1 cellular context compared by ENCODE assay signal in the genomic region with DNA sequence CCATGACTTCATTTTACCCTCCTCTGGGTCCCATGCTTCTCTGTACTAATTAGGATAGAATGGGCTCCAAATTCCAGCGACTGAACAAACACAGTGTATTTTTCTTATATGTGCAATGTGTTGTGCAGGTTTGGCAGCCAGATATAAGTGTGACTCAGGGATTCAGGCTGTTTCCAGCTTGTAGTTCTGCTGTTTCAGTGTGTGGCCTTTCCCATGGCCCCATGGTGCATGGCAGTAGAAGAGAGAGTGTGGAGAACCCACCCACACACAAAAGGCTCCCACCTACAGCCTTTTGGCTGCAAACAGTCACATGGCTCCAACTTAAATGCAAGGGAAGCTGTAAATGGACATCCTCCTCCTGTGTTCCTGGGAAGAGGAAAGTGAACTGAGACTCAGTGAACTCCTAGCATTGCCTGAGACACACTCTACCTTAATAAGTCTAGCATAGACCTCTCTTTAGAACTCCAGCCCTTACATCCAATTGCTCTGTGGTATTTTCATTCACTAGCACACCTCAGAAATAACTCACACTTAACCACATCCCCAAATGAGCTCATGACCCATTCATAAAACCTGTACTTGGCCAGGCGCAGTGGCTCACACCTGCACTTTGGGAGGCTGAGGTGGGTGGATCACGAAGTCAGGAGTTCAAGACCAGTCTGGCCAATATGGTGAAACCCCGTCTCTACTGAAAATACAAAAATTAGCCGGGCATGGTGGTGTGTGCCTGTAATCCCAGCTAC.
TF ChIP-seq lines count a peak whose summit lies in the region.

No MANE protein-coding gene starts in this region.

TF ChIP-seq in GM12878, 131 proteins besides CTCF, POLR2A, EP300 and RAD21 (continued from another document and continues in another):
- TF ChIP-seq PKNOX1 (IDR thresholded peaks at IDR 0.05): no peak
- no peak for TF ChIP-seq SIX5 (IDR thresholded peaks at IDR 0.05; ENCODE audit: low read depth, low read length, severe bottlenecking)
- no peak for TF ChIP-seq KLF5 (IDR thresholded peaks at IDR 0.05; ENCODE audit: partially characterized antibody)
- TF ChIP-seq, protein P1, sequence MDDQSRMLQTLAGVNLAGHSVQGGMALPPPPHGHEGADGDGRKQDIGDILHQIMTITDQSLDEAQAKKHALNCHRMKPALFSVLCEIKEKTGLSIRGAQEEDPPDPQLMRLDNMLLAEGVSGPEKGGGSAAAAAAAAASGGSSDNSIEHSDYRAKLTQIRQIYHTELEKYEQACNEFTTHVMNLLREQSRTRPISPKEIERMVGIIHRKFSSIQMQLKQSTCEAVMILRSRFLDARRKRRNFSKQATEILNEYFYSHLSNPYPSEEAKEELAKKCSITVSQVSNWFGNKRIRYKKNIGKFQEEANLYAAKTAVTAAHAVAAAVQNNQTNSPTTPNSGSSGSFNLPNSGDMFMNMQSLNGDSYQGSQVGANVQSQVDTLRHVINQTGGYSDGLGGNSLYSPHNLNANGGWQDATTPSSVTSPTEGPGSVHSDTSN (IDR thresholded peaks at IDR 0.05; ENCODE audit: insufficient replicate concordance, low read depth, low read length): no peak
- no peak for TF ChIP-seq CHD4 (IDR thresholded peaks at IDR 0.05)
- TF ChIP-seq MYB (IDR thresholded peaks at IDR 0.05; ENCODE audit: borderline replicate concordance, low read depth, low read length): no peak
- no peak for TF ChIP-seq SRF (IDR thresholded peaks at IDR 0.05; ENCODE audit: low read depth in 2 of 2, low read length in 2 of 2)
- no peak for TF ChIP-seq REST (IDR thresholded peaks at IDR 0.05; ENCODE audit: low read depth, low read length)
- TF ChIP-seq MEF2A (IDR thresholded peaks at IDR 0.05; ENCODE audit: insufficient read depth, low read depth, low read length): peak; percentile 69
- no peak for TF ChIP-seq ZNF24 (IDR thresholded peaks at IDR 0.05)
- TF ChIP-seq HSF1 (IDR thresholded peaks at IDR 0.05; ENCODE audit: low read depth, low read length): no peak
- TF ChIP-seq, protein P2, sequence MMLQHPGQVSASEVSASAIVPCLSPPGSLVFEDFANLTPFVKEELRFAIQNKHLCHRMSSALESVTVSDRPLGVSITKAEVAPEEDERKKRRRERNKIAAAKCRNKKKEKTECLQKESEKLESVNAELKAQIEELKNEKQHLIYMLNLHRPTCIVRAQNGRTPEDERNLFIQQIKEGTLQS (IDR thresholded peaks at IDR 0.05; ENCODE audit: borderline replicate concordance, extremely low read depth, low read depth, low read length): no peak
- TF ChIP-seq, protein P3, sequence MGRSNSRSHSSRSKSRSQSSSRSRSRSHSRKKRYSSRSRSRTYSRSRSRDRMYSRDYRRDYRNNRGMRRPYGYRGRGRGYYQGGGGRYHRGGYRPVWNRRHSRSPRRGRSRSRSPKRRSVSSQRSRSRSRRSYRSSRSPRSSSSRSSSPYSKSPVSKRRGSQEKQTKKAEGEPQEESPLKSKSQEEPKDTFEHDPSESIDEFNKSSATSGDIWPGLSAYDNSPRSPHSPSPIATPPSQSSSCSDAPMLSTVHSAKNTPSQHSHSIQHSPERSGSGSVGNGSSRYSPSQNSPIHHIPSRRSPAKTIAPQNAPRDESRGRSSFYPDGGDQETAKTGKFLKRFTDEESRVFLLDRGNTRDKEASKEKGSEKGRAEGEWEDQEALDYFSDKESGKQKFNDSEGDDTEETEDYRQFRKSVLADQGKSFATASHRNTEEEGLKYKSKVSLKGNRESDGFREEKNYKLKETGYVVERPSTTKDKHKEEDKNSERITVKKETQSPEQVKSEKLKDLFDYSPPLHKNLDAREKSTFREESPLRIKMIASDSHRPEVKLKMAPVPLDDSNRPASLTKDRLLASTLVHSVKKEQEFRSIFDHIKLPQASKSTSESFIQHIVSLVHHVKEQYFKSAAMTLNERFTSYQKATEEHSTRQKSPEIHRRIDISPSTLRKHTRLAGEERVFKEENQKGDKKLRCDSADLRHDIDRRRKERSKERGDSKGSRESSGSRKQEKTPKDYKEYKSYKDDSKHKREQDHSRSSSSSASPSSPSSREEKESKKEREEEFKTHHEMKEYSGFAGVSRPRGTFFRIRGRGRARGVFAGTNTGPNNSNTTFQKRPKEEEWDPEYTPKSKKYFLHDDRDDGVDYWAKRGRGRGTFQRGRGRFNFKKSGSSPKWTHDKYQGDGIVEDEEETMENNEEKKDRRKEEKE (IDR thresholded peaks at IDR 0.05): no peak
- TF ChIP-seq EED (IDR thresholded peaks at IDR 0.05; ENCODE audit: low read depth): peak; percentile 41; the same call in 1 of the 2 replicates
- TF ChIP-seq NR2F1 (conservative IDR thresholded peaks at IDR 0.05): no peak
- no peak for TF ChIP-seq TAF1 (IDR thresholded peaks at IDR 0.05; ENCODE audit: borderline replicate concordance, low read depth, low read length)
- peak; percentile 64 for TF ChIP-seq ATF7 (IDR thresholded peaks at IDR 0.05; ENCODE audit: low read depth)
- no peak for TF ChIP-seq ZNF622 (IDR thresholded peaks at IDR 0.05)
- TF ChIP-seq, protein P4, sequence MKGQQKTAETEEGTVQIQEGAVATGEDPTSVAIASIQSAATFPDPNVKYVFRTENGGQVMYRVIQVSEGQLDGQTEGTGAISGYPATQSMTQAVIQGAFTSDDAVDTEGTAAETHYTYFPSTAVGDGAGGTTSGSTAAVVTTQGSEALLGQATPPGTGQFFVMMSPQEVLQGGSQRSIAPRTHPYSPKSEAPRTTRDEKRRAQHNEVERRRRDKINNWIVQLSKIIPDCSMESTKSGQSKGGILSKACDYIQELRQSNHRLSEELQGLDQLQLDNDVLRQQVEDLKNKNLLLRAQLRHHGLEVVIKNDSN (IDR thresholded peaks at IDR 0.05; ENCODE audit: borderline replicate concordance, extremely low read length, insufficient read depth, low read depth, low read length): no peak
- TF ChIP-seq TBL1XR1 (IDR thresholded peaks at IDR 0.05; ENCODE audit: low read depth, low read length): no peak
- TF ChIP-seq, protein P5, sequence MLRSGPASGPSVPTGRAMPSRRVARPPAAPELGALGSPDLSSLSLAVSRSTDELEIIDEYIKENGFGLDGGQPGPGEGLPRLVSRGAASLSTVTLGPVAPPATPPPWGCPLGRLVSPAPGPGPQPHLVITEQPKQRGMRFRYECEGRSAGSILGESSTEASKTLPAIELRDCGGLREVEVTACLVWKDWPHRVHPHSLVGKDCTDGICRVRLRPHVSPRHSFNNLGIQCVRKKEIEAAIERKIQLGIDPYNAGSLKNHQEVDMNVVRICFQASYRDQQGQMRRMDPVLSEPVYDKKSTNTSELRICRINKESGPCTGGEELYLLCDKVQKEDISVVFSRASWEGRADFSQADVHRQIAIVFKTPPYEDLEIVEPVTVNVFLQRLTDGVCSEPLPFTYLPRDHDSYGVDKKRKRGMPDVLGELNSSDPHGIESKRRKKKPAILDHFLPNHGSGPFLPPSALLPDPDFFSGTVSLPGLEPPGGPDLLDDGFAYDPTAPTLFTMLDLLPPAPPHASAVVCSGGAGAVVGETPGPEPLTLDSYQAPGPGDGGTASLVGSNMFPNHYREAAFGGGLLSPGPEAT (IDR thresholded peaks at IDR 0.05; ENCODE audit: low read depth): no peak; the same call in 1 of the 2 replicates
- TF ChIP-seq ZZZ3 (IDR thresholded peaks at IDR 0.05; ENCODE audit: control insufficient read depth, insufficient read length, low read depth): no peak
- TF ChIP-seq, protein P6, sequence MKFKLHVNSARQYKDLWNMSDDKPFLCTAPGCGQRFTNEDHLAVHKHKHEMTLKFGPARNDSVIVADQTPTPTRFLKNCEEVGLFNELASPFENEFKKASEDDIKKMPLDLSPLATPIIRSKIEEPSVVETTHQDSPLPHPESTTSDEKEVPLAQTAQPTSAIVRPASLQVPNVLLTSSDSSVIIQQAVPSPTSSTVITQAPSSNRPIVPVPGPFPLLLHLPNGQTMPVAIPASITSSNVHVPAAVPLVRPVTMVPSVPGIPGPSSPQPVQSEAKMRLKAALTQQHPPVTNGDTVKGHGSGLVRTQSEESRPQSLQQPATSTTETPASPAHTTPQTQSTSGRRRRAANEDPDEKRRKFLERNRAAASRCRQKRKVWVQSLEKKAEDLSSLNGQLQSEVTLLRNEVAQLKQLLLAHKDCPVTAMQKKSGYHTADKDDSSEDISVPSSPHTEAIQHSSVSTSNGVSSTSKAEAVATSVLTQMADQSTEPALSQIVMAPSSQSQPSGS (IDR thresholded peaks at IDR 0.05; ENCODE audit: low read length): peak; percentile 65; the same call in 1 of the 2 replicates
- TF ChIP-seq PAX8 (IDR thresholded peaks at IDR 0.05): no peak
- no peak for TF ChIP-seq NFYA (IDR thresholded peaks at IDR 0.05; ENCODE audit: borderline replicate concordance, low read depth, low read length)
- no peak for TF ChIP-seq BACH1 (IDR thresholded peaks at IDR 0.05; ENCODE audit: borderline replicate concordance)
- TF ChIP-seq YY1 (IDR thresholded peaks at IDR 0.05; ENCODE audit: low read depth, low read length): no peak
- TF ChIP-seq MTA3 (IDR thresholded peaks at IDR 0.05; ENCODE audit: borderline replicate concordance, low read length): no peak
- TF ChIP-seq ZNF384 (IDR thresholded peaks at IDR 0.05; ENCODE audit: borderline replicate concordance, low read depth, low read length): no peak
- no peak for TF ChIP-seq BMI1 (IDR thresholded peaks at IDR 0.05; ENCODE audit: borderline replicate concordance)
- TF ChIP-seq, protein P7, sequence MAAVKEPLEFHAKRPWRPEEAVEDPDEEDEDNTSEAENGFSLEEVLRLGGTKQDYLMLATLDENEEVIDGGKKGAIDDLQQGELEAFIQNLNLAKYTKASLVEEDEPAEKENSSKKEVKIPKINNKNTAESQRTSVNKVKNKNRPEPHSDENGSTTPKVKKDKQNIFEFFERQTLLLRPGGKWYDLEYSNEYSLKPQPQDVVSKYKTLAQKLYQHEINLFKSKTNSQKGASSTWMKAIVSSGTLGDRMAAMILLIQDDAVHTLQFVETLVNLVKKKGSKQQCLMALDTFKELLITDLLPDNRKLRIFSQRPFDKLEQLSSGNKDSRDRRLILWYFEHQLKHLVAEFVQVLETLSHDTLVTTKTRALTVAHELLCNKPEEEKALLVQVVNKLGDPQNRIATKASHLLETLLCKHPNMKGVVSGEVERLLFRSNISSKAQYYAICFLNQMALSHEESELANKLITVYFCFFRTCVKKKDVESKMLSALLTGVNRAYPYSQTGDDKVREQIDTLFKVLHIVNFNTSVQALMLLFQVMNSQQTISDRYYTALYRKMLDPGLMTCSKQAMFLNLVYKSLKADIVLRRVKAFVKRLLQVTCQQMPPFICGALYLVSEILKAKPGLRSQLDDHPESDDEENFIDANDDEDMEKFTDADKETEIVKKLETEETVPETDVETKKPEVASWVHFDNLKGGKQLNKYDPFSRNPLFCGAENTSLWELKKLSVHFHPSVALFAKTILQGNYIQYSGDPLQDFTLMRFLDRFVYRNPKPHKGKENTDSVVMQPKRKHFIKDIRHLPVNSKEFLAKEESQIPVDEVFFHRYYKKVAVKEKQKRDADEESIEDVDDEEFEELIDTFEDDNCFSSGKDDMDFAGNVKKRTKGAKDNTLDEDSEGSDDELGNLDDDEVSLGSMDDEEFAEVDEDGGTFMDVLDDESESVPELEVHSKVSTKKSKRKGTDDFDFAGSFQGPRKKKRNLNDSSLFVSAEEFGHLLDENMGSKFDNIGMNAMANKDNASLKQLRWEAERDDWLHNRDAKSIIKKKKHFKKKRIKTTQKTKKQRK (IDR thresholded peaks at IDR 0.05; ENCODE audit: low read depth, low read length): no peak
